In the genomic region with DNA sequence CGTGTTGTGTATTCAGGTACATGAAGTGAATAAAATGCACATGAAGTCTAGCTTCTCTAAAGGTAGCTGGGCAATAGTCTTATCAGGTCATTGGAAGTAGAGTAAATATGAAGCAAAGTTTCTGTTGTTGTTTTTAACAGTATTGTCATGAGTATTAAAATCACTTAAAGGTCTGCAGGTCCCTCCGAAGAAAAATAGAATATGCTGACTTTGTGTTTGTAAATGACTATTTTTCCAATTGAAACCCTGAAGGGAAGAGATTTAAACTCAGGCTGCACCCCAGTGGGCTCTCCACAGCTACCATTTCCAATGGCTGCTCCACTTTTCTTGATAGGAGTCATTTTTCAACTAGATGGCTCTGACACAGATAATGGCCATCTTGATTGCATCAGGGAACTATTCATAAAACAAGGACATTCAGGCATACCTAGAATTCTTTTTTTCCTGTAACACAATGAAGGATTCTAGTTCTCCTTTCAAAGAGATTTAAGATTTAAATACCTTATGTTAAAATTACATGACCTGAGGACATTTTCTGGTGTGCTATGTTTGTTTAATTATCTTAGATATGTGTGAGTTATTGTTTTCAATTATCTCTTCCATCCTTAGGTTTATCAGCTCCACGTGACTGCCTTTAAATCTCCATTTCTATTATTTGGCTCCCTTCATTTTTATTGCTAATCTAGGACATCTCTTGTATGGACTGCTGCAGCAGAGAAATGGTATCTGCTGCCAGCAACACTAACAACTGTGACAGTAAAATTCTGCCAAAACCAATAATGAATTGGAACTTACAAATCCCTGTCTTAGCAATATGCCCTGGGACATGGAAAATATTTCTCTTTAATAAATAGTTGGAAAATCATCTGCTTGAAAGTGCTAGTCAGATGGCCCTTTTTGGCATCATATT, we compare ENCODE assay signal across 13 cellular contexts.
"Had no signal": no experiment of that assay in that cellular context is flagged by ENCODE, and none has a peak within 500 bp of the region (broad histone marks: within the 10 kb centered on the region; RNA-seq: fewer than 3 reads in every experiment).

No MANE protein-coding gene starts in this region.

- FAIRE-seq: frontal cortex, pancreas had no signal

- H3K27ac Mint-ChIP-seq: activated T-helper 17 cell treated with anti-CD3 and anti-CD28 coated beads, Interleukin-2, amount 50 U/mL, for 72 hours; stimulated activated naive CD8-positive, alpha-beta T cell treated with anti-CD3 and anti-CD28 coated beads, Interleukin-15, amount 100 ng/mL, for 72 hours had no signal

- H3K9me3 Mint-ChIP-seq: activated T-helper 17 cell treated with anti-CD3 and anti-CD28 coated beads, Interleukin-2, amount 50 U/mL, for 72 hours; stimulated activated naive CD8-positive, alpha-beta T cell treated with anti-CD3 and anti-CD28 coated beads, Interleukin-15, amount 100 ng/mL, for 72 hours had no signal

- H3K4me3 Mint-ChIP-seq: activated T-helper 17 cell treated with anti-CD3 and anti-CD28 coated beads, Interleukin-2, amount 50 U/mL, for 72 hours; stimulated activated naive CD8-positive, alpha-beta T cell treated with anti-CD3 and anti-CD28 coated beads, Interleukin-15, amount 100 ng/mL, for 72 hours had no signal

- H3K4me1 Mint-ChIP-seq: activated T-helper 17 cell treated with anti-CD3 and anti-CD28 coated beads, Interleukin-2, amount 50 U/mL, for 72 hours had no signal

- H3K27me3 ChIP-seq: heart left ventricle, pancreas, testis had no signal

- H3K4me3 ChIP-seq: heart left ventricle, pancreas, testis had no signal

- DNase-seq: activated CD4-positive, CD25-positive, alpha-beta regulatory T cell; activated naive CD4-positive, alpha-beta T cell treated with Interleukin-2 at 50 U/mL for 16 hours; anterior cingulate cortex; effector memory CD4-positive, alpha-beta T cell; heart left ventricle; left colon; pancreas; stimulated activated CD4-positive, alpha-beta T cell treated with anti-CD3 and anti-CD28 coated beads, Interleukin-1b, Interleukin-23, amount 100 ng/mL, for 48 hours; stimulated activated naive CD8-positive, alpha-beta T cell treated with anti-CD3 and anti-CD28 coated beads, Interleukin-15, amount 100 ng/mL, for 72 hours; T-helper 2 cell; testis had no signal

- H3K27me3 Mint-ChIP-seq: activated T-helper 17 cell treated with anti-CD3 and anti-CD28 coated beads, Interleukin-2, amount 50 U/mL, for 72 hours; stimulated activated naive CD8-positive, alpha-beta T cell treated with anti-CD3 and anti-CD28 coated beads, Interleukin-15, amount 100 ng/mL, for 72 hours had no signal

- H3K36me3 ChIP-seq: heart left ventricle, pancreas had no signal

- H3K27ac ChIP-seq: heart left ventricle, pancreas, testis had no signal

- ATAC-seq: activated T-helper 17 cell treated with anti-CD3 and anti-CD28 coated beads, Interleukin-2, amount 50 U/mL, for 72 hours; heart left ventricle; left colon; pancreas; stimulated activated naive CD8-positive, alpha-beta T cell treated with anti-CD3 and anti-CD28 coated beads, Interleukin-15, amount 100 ng/mL, for 72 hours had no signal
